In the genomic region with DNA sequence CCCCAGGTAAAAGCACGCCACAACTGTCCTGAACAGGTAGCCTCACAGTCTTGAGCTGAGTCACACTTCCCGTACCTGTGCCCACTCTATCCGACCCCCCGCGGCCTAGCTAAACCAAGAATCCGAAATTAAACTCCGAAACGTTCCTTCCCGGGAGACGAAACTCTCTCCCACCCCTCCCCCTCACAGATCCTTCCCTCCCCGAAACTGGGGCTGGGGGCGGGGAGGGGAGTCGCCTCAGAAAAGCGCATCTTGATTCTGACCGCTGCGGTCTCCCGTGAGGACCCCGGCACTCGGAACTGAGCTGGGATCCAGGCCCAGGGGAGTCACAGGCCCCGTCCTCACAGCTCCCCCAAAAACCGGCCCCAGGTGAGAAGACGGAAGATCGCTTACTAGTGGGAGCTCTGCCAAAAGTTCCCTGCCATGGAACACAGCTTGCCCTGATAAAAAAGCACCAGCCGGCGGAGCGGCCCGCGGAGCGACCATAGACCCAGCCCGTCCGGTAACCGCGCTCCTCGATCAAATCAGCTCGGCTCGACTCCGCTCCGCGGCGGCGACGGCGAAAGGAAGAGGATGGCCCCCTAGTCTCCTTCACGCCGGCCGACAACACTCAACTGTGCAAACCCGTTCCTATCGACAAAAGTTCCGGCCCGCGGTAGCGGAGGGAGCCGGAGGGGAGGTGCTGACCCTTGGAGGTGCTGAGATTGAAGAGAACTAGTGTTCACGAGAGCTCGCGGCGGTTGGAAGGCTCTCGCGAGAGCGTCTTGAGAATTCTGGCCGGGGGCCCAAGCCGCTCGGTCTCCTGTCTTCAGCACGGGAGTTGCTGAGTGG, we compare ENCODE assay signal across 2 cellular contexts.
TF ChIP-seq lines count a peak whose summit lies in the region.

CCNC (minus strand) TSS at position 558 of the 831 bp plus-strand sequence; CDS start at position 425, 133 bp downstream.

TF ChIP-seq in HEK293T, 16 proteins besides CTCF, POLR2A, EP300 and RAD21 (continued from another document):
- peak; percentile 76; the same call in 1 of the 2 replicates for TF ChIP-seq CTBP1 (IDR thresholded peaks at IDR 0.05; ENCODE audit: borderline replicate concordance)
- no peak; the same call in 1 of the 2 replicates for TF ChIP-seq L3MBTL2 (conservative IDR thresholded peaks at IDR 0.05)

TF ChIP-seq in SK-N-SH, 30 proteins besides CTCF, POLR2A, EP300 and RAD21 (continued from another document):
- peak; percentile 70 for TF ChIP-seq PBX3 (IDR thresholded peaks at IDR 0.05)
- peak; percentile 64 for TF ChIP-seq REST (IDR thresholded peaks at IDR 0.05; ENCODE audit: low read depth, low read length)
- TF ChIP-seq MEF2A (IDR thresholded peaks at IDR 0.05; ENCODE audit: borderline replicate concordance, low read depth) = no peak
- TF ChIP-seq TAF1 (IDR thresholded peaks at IDR 0.05; ENCODE audit: borderline replicate concordance, low read depth, low read length) = peak; percentile 99
- TF ChIP-seq CHD2 (IDR thresholded peaks at IDR 0.05; ENCODE audit: low read length, partially characterized antibody) = peak; percentile 100
- TF ChIP-seq GABPA (IDR thresholded peaks at IDR 0.05; ENCODE audit: low read depth) = peak; percentile 90
- TF ChIP-seq NFIC (IDR thresholded peaks at IDR 0.05; ENCODE audit: borderline replicate concordance) = peak; percentile 74
- TF ChIP-seq, protein P1, sequence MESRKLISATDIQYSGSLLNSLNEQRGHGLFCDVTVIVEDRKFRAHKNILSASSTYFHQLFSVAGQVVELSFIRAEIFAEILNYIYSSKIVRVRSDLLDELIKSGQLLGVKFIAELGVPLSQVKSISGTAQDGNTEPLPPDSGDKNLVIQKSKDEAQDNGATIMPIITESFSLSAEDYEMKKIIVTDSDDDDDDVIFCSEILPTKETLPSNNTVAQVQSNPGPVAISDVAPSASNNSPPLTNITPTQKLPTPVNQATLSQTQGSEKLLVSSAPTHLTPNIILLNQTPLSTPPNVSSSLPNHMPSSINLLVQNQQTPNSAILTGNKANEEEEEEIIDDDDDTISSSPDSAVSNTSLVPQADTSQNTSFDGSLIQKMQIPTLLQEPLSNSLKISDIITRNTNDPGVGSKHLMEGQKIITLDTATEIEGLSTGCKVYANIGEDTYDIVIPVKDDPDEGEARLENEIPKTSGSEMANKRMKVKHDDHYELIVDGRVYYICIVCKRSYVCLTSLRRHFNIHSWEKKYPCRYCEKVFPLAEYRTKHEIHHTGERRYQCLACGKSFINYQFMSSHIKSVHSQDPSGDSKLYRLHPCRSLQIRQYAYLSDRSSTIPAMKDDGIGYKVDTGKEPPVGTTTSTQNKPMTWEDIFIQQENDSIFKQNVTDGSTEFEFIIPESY (IDR thresholded peaks at IDR 0.05; ENCODE audit: borderline replicate concordance, low read depth) = peak; percentile 98
- peak; percentile 38; the same call in 1 of the 2 replicates for TF ChIP-seq RXRA (IDR thresholded peaks at IDR 0.05; ENCODE audit: borderline replicate concordance, low read depth)
- TF ChIP-seq GATA2 (CRISPR knock-in tag; IDR thresholded peaks at IDR 0.05) = 0 out of 2 replicates have a peak, but pooled peaks have one; percentile 1
- TF ChIP-seq USF1 (IDR thresholded peaks at IDR 0.05; ENCODE audit: borderline replicate concordance, low read depth) = peak; percentile 46; the same call in 1 of the 2 replicates
- TF ChIP-seq FOXM1 (IDR thresholded peaks at IDR 0.05; ENCODE audit: low read depth) = no peak
- TF ChIP-seq, protein P2, sequence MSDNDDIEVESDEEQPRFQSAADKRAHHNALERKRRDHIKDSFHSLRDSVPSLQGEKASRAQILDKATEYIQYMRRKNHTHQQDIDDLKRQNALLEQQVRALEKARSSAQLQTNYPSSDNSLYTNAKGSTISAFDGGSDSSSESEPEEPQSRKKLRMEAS (IDR thresholded peaks at IDR 0.05; ENCODE audit: low read depth) = peak; percentile 82
